ENCODE assay signal across 8 cellular contexts in genomic region chr17:18624862-18625501, GRCh38. TPM values are rescaled to one million over a fixed set of nuclear protein-coding genes. Genes with fewer than 3 reads are reported as not detected.
DNase-seq lines count a peak whose midpoint lies in the region; ATAC-seq and TF ChIP-seq lines count a peak whose summit lies in the region.
"Not testable (repeated sequence)": the region's sequence is repeated elsewhere in the genome, so short reads cannot be mapped to it uniquely, and the experiment has no call there.

No MANE protein-coding gene starts in this region.

- H3K27ac ChIP-seq in CD4-positive, alpha-beta T cell (ENCODE audit: low read depth, low read length); stomach smooth muscle (ENCODE audit: low read length): not testable (repeated sequence)
- peak overlapping the region; percentile 78 for H3K27ac ChIP-seq in left ventricle myocardium inferior (replicated peaks)

- POLR2A ChIA-PET in CD4-positive, alpha-beta T cell (lab: Charles Lee): interaction anchor here (0.8 kb wide), 1 partner anchor 73 kb away, joined by 3 read pairs; no protein-coding TSS in a partner anchor

- in situ Hi-C loops in KBM-7 (cut with MboI; ENCODE audit: low pct_unique_long_range_greater_than_20kb, low sequenced_read_pairs): not testable (repeated sequence)

- DNase-seq in CD4-positive, alpha-beta T cell; activated CD8-positive, alpha-beta memory T cell treated with anti-CD3 and anti-CD28 coated beads, Interleukin-2, amount 10 ng/mL, durations not matched to agents 7 days and 5 days; left ventricle myocardium inferior; omental fat pad (ENCODE audit: low spot score): not testable (repeated sequence)
- DNase-seq in KBM-7: peak; percentile 52
- peak; percentile 15 for DNase-seq in cerebellar cortex (ENCODE audit: low spot score)

- intact Hi-C loops in CD4-positive, alpha-beta T cell (cut with DNase I, micrococcal nuclease): loop anchor here in 1 of 2 experiments (10.0 kb wide), 1 partner anchor 70 kb away; no protein-coding TSS in a partner anchor
- intact Hi-C loops in left ventricle myocardium inferior (cut with micrococcal nuclease): not testable (repeated sequence)

- CTCF ChIA-PET in CD4-positive, alpha-beta T cell (lab: Charles Lee): interaction anchor here (1.1 to 1.7 kb wide), 3 partner anchors 73 to 738 kb away, joined by 3 to 6 read pairs (median 3); no protein-coding TSS in a partner anchor
- CTCF ChIA-PET in activated CD8-positive, alpha-beta memory T cell treated with anti-CD3 and anti-CD28 coated beads, Interleukin-2, amount 10 ng/mL, durations not matched to agents 7 days and 5 days (lab: Charles Lee): interaction anchor here (1.2 to 1.8 kb wide), 9 partner anchors 40 to 753 kb away, joined by 3 to 8 read pairs (median 4); partner anchors contain the start of genes FAM83G, FOXO3B, MAPK7 and PRPSAP2

- H3K4me1 Mint-ChIP-seq in CD4-positive, alpha-beta T cell (ENCODE audit: low read depth): peaks cover 18% of the 10 kb centered on the region
- H3K4me1 Mint-ChIP-seq in activated CD8-positive, alpha-beta memory T cell treated with anti-CD3 and anti-CD28 coated beads, Interleukin-2, amount 10 ng/mL, durations not matched to agents 7 days and 5 days: not testable (repeated sequence)

- peak; percentile 43 for ATAC-seq in CD4-positive, alpha-beta T cell (ENCODE audit: poor library complexity)
- ATAC-seq in GM21529 (IDR thresholded peaks at IDR 0.05; ENCODE audit: unreplicated experiment) (peak; percentile 25), omental fat pad (ENCODE audit: low FRiP score) (peak; percentile 71)
- peak; percentile 60 for ATAC-seq in activated CD8-positive, alpha-beta memory T cell treated with anti-CD3 and anti-CD28 coated beads, Interleukin-2, amount 10 ng/mL, durations not matched to agents 7 days and 5 days

- peak overlapping the region; percentile 92 for H3K4me3 Mint-ChIP-seq in CD4-positive, alpha-beta T cell
- peak overlapping the region; percentile 87 for H3K4me3 Mint-ChIP-seq in activated CD8-positive, alpha-beta memory T cell treated with anti-CD3 and anti-CD28 coated beads, Interleukin-2, amount 10 ng/mL, durations not matched to agents 7 days and 5 days

- H3K4me3 ChIP-seq in left ventricle myocardium inferior (peak overlapping the region; percentile 70), stomach smooth muscle (ENCODE audit: low read length in 2 of 2) (peak overlapping the region; percentile 46 to 54)

- H3K4me1 ChIP-seq in left ventricle myocardium inferior; stomach smooth muscle (ENCODE audit: control insufficient read depth, insufficient read depth, low read length): not testable (repeated sequence)

- peak overlapping the region; percentile 29 to 45 for H3K9ac ChIP-seq in stomach smooth muscle (ENCODE audit: low read length in 2 of 2)

- not testable (repeated sequence) for H3K27me3 Mint-ChIP-seq in CD4-positive, alpha-beta T cell; activated CD8-positive, alpha-beta memory T cell treated with anti-CD3 and anti-CD28 coated beads, Interleukin-2, amount 10 ng/mL, durations not matched to agents 7 days and 5 days

- H3K27ac Mint-ChIP-seq in CD4-positive, alpha-beta T cell: peak overlapping the region; percentile 91
- peak overlapping the region; percentile 94 for H3K27ac Mint-ChIP-seq in activated CD8-positive, alpha-beta memory T cell treated with anti-CD3 and anti-CD28 coated beads, Interleukin-2, amount 10 ng/mL, durations not matched to agents 7 days and 5 days

- TF ChIP-seq CTCF in CD4-positive, alpha-beta T cell (IDR thresholded peaks at IDR 0.05); left ventricle myocardium inferior (IDR thresholded peaks at IDR 0.05; ENCODE audit: borderline replicate concordance); omental fat pad (IDR thresholded peaks at IDR 0.05): not testable (repeated sequence)

- H3K27me3 ChIP-seq in CD4-positive, alpha-beta T cell (ENCODE audit: control insufficient read depth, insufficient read depth, low read length); left ventricle myocardium inferior (ENCODE audit: low read depth); stomach smooth muscle (ENCODE audit: control insufficient read depth in 1 of 2, insufficient read depth in 2 of 2, low read length in 2 of 2): not testable (repeated sequence)

- H3K36me3 Mint-ChIP-seq in CD4-positive, alpha-beta T cell (ENCODE audit: low read depth); activated CD8-positive, alpha-beta memory T cell treated with anti-CD3 and anti-CD28 coated beads, Interleukin-2, amount 10 ng/mL, durations not matched to agents 7 days and 5 days: not testable (repeated sequence)

- H3K9me3 Mint-ChIP-seq in CD4-positive, alpha-beta T cell; activated CD8-positive, alpha-beta memory T cell treated with anti-CD3 and anti-CD28 coated beads, Interleukin-2, amount 10 ng/mL, durations not matched to agents 7 days and 5 days (ENCODE audit: low read depth): not testable (repeated sequence)

- H3K36me3 ChIP-seq in left ventricle myocardium inferior; stomach smooth muscle (ENCODE audit: control insufficient read depth in 2 of 2, insufficient read depth in 2 of 2, low read length in 2 of 2): not testable (repeated sequence)

- not testable (repeated sequence) for H3K9me3 ChIP-seq in CD4-positive, alpha-beta T cell (ENCODE audit: control insufficient read depth, low read length); left ventricle myocardium inferior (replicated peaks); stomach smooth muscle (ENCODE audit: control insufficient read depth in 2 of 2, low read length in 2 of 2)

RNA-seq across cellular contexts. Expression of gene TBC1D28, which starts 19.2 kb away (rescaled TPM):
- not detected for total RNA-seq in CD4-positive, alpha-beta T cell
- not detected for total RNA-seq in activated CD8-positive, alpha-beta memory T cell treated with anti-CD3 and anti-CD28 coated beads, Interleukin-2, amount 10 ng/mL, durations not matched to agents 7 days and 5 days
- total RNA-seq in left ventricle myocardium inferior (not detected), omental fat pad (not detected)

RNA-seq across cellular contexts. Expression of gene FOXO3B, which starts 57.1 kb away (rescaled TPM):
- total RNA-seq in CD4-positive, alpha-beta T cell: 1 to 10 TPM; 3.2 to 3.6 TPM
- 1 to 10 TPM; 2.6 to 3.0 TPM for total RNA-seq in activated CD8-positive, alpha-beta memory T cell treated with anti-CD3 and anti-CD28 coated beads, Interleukin-2, amount 10 ng/mL, durations not matched to agents 7 days and 5 days
- total RNA-seq in left ventricle myocardium inferior: 0.88 TPM
- 1 to 10 TPM; 6.4 to 7.8 (median 7.0) TPM for total RNA-seq in omental fat pad
